In the genomic region with DNA sequence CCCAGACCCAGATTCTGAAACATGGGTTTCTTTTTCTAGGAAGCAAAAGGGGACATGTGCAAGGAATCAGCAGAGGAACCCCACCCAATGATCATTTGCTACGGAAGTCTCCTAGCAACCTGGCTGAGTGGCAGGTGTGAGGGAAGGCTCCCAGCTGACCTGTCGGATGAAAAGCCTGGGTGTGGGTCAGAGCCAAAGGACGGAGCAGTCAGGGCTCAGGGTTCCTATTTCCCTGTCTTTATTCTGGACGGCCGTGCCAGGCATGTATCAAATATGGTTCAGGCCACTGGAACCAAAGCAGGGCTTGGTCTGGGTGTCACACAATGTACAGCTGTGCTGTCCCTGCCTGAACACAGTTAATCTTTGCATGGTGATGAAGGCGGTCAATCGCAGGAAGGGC, we compare ENCODE assay signal across 1 cellular context.
TF ChIP-seq lines count a peak whose summit lies in the region.

No MANE protein-coding gene starts in this region.

TF ChIP-seq in WTC11, 78 proteins besides CTCF, POLR2A, EP300 and RAD21 (continued from another document):
- TF ChIP-seq, protein P1, sequence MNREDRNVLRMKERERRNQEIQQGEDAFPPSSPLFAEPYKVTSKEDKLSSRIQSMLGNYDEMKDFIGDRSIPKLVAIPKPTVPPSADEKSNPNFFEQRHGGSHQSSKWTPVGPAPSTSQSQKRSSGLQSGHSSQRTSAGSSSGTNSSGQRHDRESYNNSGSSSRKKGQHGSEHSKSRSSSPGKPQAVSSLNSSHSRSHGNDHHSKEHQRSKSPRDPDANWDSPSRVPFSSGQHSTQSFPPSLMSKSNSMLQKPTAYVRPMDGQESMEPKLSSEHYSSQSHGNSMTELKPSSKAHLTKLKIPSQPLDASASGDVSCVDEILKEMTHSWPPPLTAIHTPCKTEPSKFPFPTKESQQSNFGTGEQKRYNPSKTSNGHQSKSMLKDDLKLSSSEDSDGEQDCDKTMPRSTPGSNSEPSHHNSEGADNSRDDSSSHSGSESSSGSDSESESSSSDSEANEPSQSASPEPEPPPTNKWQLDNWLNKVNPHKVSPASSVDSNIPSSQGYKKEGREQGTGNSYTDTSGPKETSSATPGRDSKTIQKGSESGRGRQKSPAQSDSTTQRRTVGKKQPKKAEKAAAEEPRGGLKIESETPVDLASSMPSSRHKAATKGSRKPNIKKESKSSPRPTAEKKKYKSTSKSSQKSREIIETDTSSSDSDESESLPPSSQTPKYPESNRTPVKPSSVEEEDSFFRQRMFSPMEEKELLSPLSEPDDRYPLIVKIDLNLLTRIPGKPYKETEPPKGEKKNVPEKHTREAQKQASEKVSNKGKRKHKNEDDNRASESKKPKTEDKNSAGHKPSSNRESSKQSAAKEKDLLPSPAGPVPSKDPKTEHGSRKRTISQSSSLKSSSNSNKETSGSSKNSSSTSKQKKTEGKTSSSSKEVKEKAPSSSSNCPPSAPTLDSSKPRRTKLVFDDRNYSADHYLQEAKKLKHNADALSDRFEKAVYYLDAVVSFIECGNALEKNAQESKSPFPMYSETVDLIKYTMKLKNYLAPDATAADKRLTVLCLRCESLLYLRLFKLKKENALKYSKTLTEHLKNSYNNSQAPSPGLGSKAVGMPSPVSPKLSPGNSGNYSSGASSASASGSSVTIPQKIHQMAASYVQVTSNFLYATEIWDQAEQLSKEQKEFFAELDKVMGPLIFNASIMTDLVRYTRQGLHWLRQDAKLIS (CRISPR knock-in tag; IDR thresholded peaks at IDR 0.05; ENCODE audit: borderline replicate concordance) = no peak
- TF ChIP-seq ZNF317 (CRISPR knock-in tag; IDR thresholded peaks at IDR 0.05; ENCODE audit: borderline replicate concordance, low read depth) (no peak), FOXJ3 (CRISPR knock-in tag; IDR thresholded peaks at IDR 0.05; ENCODE audit: borderline replicate concordance) (no peak), ZBTB21 (CRISPR knock-in tag; IDR thresholded peaks at IDR 0.05; ENCODE audit: borderline replicate concordance) (no peak), GRHL2 (CRISPR knock-in tag; IDR thresholded peaks at IDR 0.05; ENCODE audit: insufficient replicate concordance, severe bottlenecking) (no peak), E2F5 (CRISPR knock-in tag; IDR thresholded peaks at IDR 0.05) (no peak), MAX (CRISPR knock-in tag; IDR thresholded peaks at IDR 0.05) (no peak), TEAD4 (CRISPR knock-in tag; IDR thresholded peaks at IDR 0.05) (no peak), CBFB (CRISPR knock-in tag; IDR thresholded peaks at IDR 0.05; ENCODE audit: low read depth) (no peak), RORB (CRISPR knock-in tag; IDR thresholded peaks at IDR 0.05) (no peak), NR1H2 (CRISPR knock-in tag; IDR thresholded peaks at IDR 0.05) (no peak)
- TF ChIP-seq, protein P2, sequence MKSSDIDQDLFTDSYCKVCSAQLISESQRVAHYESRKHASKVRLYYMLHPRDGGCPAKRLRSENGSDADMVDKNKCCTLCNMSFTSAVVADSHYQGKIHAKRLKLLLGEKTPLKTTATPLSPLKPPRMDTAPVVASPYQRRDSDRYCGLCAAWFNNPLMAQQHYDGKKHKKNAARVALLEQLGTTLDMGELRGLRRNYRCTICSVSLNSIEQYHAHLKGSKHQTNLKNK (CRISPR knock-in tag; IDR thresholded peaks at IDR 0.05) = no peak
- TF ChIP-seq, protein P3, sequence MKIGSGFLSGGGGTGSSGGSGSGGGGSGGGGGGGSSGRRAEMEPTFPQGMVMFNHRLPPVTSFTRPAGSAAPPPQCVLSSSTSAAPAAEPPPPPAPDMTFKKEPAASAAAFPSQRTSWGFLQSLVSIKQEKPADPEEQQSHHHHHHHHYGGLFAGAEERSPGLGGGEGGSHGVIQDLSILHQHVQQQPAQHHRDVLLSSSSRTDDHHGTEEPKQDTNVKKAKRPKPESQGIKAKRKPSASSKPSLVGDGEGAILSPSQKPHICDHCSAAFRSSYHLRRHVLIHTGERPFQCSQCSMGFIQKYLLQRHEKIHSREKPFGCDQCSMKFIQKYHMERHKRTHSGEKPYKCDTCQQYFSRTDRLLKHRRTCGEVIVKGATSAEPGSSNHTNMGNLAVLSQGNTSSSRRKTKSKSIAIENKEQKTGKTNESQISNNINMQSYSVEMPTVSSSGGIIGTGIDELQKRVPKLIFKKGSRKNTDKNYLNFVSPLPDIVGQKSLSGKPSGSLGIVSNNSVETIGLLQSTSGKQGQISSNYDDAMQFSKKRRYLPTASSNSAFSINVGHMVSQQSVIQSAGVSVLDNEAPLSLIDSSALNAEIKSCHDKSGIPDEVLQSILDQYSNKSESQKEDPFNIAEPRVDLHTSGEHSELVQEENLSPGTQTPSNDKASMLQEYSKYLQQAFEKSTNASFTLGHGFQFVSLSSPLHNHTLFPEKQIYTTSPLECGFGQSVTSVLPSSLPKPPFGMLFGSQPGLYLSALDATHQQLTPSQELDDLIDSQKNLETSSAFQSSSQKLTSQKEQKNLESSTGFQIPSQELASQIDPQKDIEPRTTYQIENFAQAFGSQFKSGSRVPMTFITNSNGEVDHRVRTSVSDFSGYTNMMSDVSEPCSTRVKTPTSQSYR (CRISPR knock-in tag; IDR thresholded peaks at IDR 0.05) = no peak
